Comparison of ENCODE assay signal across 11 cellular contexts in genomic region chr11:69280994-69281393, GRCh38. TPM values are rescaled to one million over a fixed set of nuclear protein-coding genes. Genes with fewer than 3 reads are reported as not detected.
DNase-seq lines count a peak whose midpoint lies in the region; ATAC-seq, FAIRE-seq and TF ChIP-seq lines count a peak whose summit lies in the region.
"Had no signal": no experiment of that assay in that cellular context is flagged by ENCODE, and none has a peak within 500 bp of the region (broad histone marks: within the 10 kb centered on the region; RNA-seq: fewer than 3 reads in every experiment).

No MANE protein-coding gene starts in this region.

- 4% methylated on average over 6 of the region's 6 CpGs for WGBS in mammary epithelial cell (ENCODE audit: low coverage, missing lambda C conversion rate)

- H3K4me1 ChIP-seq in left ventricle myocardium inferior (peaks cover 18% of the 10 kb centered on the region), mammary epithelial cell (ENCODE audit: insufficient read depth, low read length) (peaks cover 28% of the 10 kb centered on the region), kidney (ENCODE audit: control insufficient read depth in 1 of 2, insufficient read depth in 1 of 2, low read depth in 1 of 2, low read length in 2 of 2) (peaks cover 5 to 9% of the 10 kb centered on the region in 2 donors)

- peak overlapping the region; percentile 36 for H2AFZ ChIP-seq in mammary epithelial cell (ENCODE audit: low read depth, low read length)

- H3K36me3 ChIP-seq in left ventricle myocardium inferior (no peaks in the 10 kb centered on the region), mammary epithelial cell (ENCODE audit: insufficient read depth, low read length) (no peaks in the 10 kb centered on the region), kidney (ENCODE audit: control insufficient read depth in 1 of 2, insufficient read depth in 2 of 2, low read length in 2 of 2) (no peaks in the 10 kb centered on the region)

- CTCF ChIA-PET in mammary epithelial cell (lab: Charles Lee; ENCODE audit: low non-redundant PET), result no interaction called here

- no peak for TF ChIP-seq CTCF in left ventricle myocardium inferior (IDR thresholded peaks at IDR 0.05; ENCODE audit: borderline replicate concordance)
- no peak for TF ChIP-seq CTCF in mammary epithelial cell (conservative IDR thresholded peaks at IDR 0.05 in 1 of 2, IDR thresholded peaks at IDR 0.05 in 1 of 2; ENCODE audit: extremely low read depth in 1 of 2, insufficient read depth in 1 of 2, low read depth in 1 of 2, low read length in 2 of 2)
- TF ChIP-seq CTCF in kidney (IDR thresholded peaks at IDR 0.05; ENCODE audit: borderline replicate concordance, extremely low read depth, insufficient read depth), result no peak

- H3K27ac ChIP-seq in left ventricle myocardium inferior (replicated peaks) (no peak overlapping the region), mammary epithelial cell (ENCODE audit: insufficient read depth, low read depth, low read length) (peak overlapping the region; percentile 93), kidney (ENCODE audit: low read depth in 2 of 2, low read length in 2 of 2) (no peak overlapping the region)

- BruUV-seq in mammary epithelial cell (replicated peaks; lab: Mats Ljungman, UMichigan), result no TSS peak

- H3K4me3 ChIP-seq in left ventricle myocardium inferior, result no peak overlapping the region
- H3K4me3 ChIP-seq in mammary epithelial cell (replicated peaks in 1 of 3; ENCODE audit: insufficient read depth in 1 of 3, low read depth in 2 of 3, low read length in 3 of 3), result no peak overlapping the region
- H3K4me3 ChIP-seq in kidney (ENCODE audit: low read length in 2 of 2), result no peak overlapping the region

- ATAC-seq in Right ventricle myocardium superior (ENCODE audit: poor library complexity), result peak; percentile 32
- ATAC-seq: activated CD8-positive, alpha-beta T cell treated with anti-CD3 and anti-CD28 coated beads for 36 hours had no signal

- DNase-seq in Right ventricle myocardium superior (no peak), left ventricle myocardium inferior (no peak), mammary epithelial cell (peak; percentile 96), kidney (peak; percentile 70), urothelium cell line (ENCODE audit: low spot score) (peak; percentile 85), cerebellar cortex (ENCODE audit: low spot score) (no peak), CD1c-positive myeloid dendritic cell (ENCODE audit: extremely low spot score) (no peak)
- no peak for DNase-seq in activated naive CD4-positive, alpha-beta T cell treated with anti-CD3 and anti-CD28 coated beads, Interleukin-2, amount 50 U/mL, for 16 hours
- DNase-seq: activated CD8-positive, alpha-beta T cell treated with anti-CD3 and anti-CD28 coated beads for 36 hours; NCI-H1436 treated with DMSO at 0.1 percent for 48 hours had no signal

- no peak for FAIRE-seq in kidney (lab: Jason Lieb, UNC)
- peak; percentile 94 for FAIRE-seq in urothelium cell line (lab: Jason Lieb, UNC)

- dilution Hi-C loops in mammary epithelial cell (cut with HindIII; ENCODE audit: low sequenced_read_pairs), result loop anchor here (25.0 kb wide), 1 partner anchor 169 kb away; no protein-coding TSS in a partner anchor

- peak overlapping the region; percentile 54 for H3K4me2 ChIP-seq in mammary epithelial cell (ENCODE audit: insufficient read depth, low read depth, low read length)

- peaks cover 8% of the 10 kb centered on the region for H3K9me3 ChIP-seq in left ventricle myocardium inferior (replicated peaks)
- H3K9me3 ChIP-seq in mammary epithelial cell (replicated peaks; ENCODE audit: insufficient read depth, low read length), result peaks cover 3% of the 10 kb centered on the region
- H3K9me3 ChIP-seq in kidney (ENCODE audit: control insufficient read depth in 1 of 2, low read length in 2 of 2), result peaks cover 0 to 5% of the 10 kb centered on the region in 2 donors

- H3K27me3 ChIP-seq in left ventricle myocardium inferior (ENCODE audit: low read depth), result no peaks in the 10 kb centered on the region
- no peaks in the 10 kb centered on the region for H3K27me3 ChIP-seq in mammary epithelial cell (ENCODE audit: insufficient read depth, low read length)

- intact Hi-C loops in Right ventricle myocardium superior (cut with DNase I) (no loop called here), left ventricle myocardium inferior (cut with micrococcal nuclease) (no loop called here), mammary epithelial cell (cut with micrococcal nuclease) (loop anchor here (2.0 to 5.0 kb wide), 2 partner anchors 16 to 149 kb away; no protein-coding TSS in a partner anchor), kidney (cut with DNase I) (no loop called here)

- no peaks in the 10 kb centered on the region for H4K20me1 ChIP-seq in mammary epithelial cell (ENCODE audit: insufficient read depth, low read length)

- in situ Hi-C loops in mammary epithelial cell (cut with MboI; ENCODE audit: low sequenced_read_pairs in 2 of 2), result loop anchor here in 1 of 2 donors (10.0 kb wide), 1 partner anchor 156 kb away; no protein-coding TSS in a partner anchor

- H3K79me2 ChIP-seq in mammary epithelial cell (ENCODE audit: insufficient read depth, low read length), result no peaks in the 10 kb centered on the region

- H3K9ac ChIP-seq in mammary epithelial cell (ENCODE audit: insufficient read depth, low read length) (no peak overlapping the region), kidney (ENCODE audit: low read length in 2 of 2) (no peak overlapping the region)

RNA-seq across cellular contexts. Expression of gene MYEOV, which starts 13.0 kb away (rescaled TPM):
- total RNA-seq in Right ventricle myocardium superior, result not detected
- total RNA-seq in left ventricle myocardium inferior, result not detected
- total RNA-seq in mammary epithelial cell, result under 1 TPM; 0.67 to 0.75 TPM
- 0.59 TPM for polyA plus RNA-seq in mammary epithelial cell
- polyA minus RNA-seq in mammary epithelial cell, result 2.2 TPM
- 2.6 TPM for total RNA-seq in kidney
- polyA plus RNA-seq in kidney (ENCODE audit: insufficient read depth, low read depth, low replicate concordance), result not detected
- total RNA-seq: activated CD8-positive, alpha-beta T cell treated with anti-CD3 and anti-CD28 coated beads for 36 hours; SK-MEL-5 had no signal

Comparison
In these comparisons a context has a peak if more than half of its experiments do, and no peak if none do; other contexts are left out.
1. DNase-seq: peak in mammary epithelial cell (single experiment), kidney (single experiment) and urothelium cell line (single experiment); none in Right ventricle myocardium superior (single experiment), left ventricle myocardium inferior (single experiment), cerebellar cortex (single experiment), activated naive CD4-positive, alpha-beta T cell treated with anti-CD3 and anti-CD28 coated beads, Interleukin-2, amount 50 U/mL, for 16 hours (single experiment) and CD1c-positive myeloid dendritic cell (single experiment).